ENCODE assay signal across 18 cellular contexts in genomic region chr2:135169900-135170753, GRCh38.
DNase-seq lines count a peak whose midpoint lies in the region; ATAC-seq and TF ChIP-seq lines count a peak whose summit lies in the region.
"Had no signal": no experiment of that assay in that cellular context is flagged by ENCODE, and none has a peak within 500 bp of the region (broad histone marks: within the 10 kb centered on the region; RNA-seq: fewer than 3 reads in every experiment).

No MANE protein-coding gene starts in this region.

- intact Hi-C loops in activated T-helper 2 cell treated with anti-CD3 and anti-CD28 coated beads, Interferon-gamma antibody, Interleukin-2, Interleukin-4, amounts not matched to agents 10 μg/mL and 5 μg/mL and 100 μg/mL, durations not matched to agents 14 hours and 24 hours and 36 hours (cut with micrococcal nuclease): no loop called here

- no peak overlapping the region for H3K27ac Mint-ChIP-seq in activated T-helper 2 cell treated with anti-CD3 and anti-CD28 coated beads, Interferon-gamma antibody, Interleukin-2, Interleukin-4, amounts not matched to agents 10 μg/mL and 5 μg/mL and 100 μg/mL, durations not matched to agents 14 hours and 24 hours and 36 hours
- H3K27ac Mint-ChIP-seq in naive thymus-derived CD8-positive, alpha-beta T cell: peak overlapping the region; percentile 63 to 94 (median 86)
- H3K27ac Mint-ChIP-seq: activated B cell treated with CpG ODN at 0.5 μM for 24 hours, B cell had no signal

- H3K27ac ChIP-seq in MM.1S (ENCODE audit: low read length): peak overlapping the region; percentile 49; the same call in 1 of the 2 replicates
- H3K27ac ChIP-seq: PC-9, prostate gland, SJCRH30, skin epidermis had no signal

- no peaks in the 10 kb centered on the region for H3K27me3 Mint-ChIP-seq in activated T-helper 2 cell treated with anti-CD3 and anti-CD28 coated beads, Interferon-gamma antibody, Interleukin-2, Interleukin-4, amounts not matched to agents 10 μg/mL and 5 μg/mL and 100 μg/mL, durations not matched to agents 14 hours and 24 hours and 36 hours (ENCODE audit: low read depth)
- H3K27me3 Mint-ChIP-seq in naive thymus-derived CD8-positive, alpha-beta T cell: no peaks in the 10 kb centered on the region
- H3K27me3 Mint-ChIP-seq: activated B cell treated with CpG ODN at 0.5 μM for 24 hours, B cell had no signal

- no peaks in the 10 kb centered on the region for H3K9me3 ChIP-seq in MM.1S (replicated peaks; ENCODE audit: insufficient read depth, low read length)
- H3K9me3 ChIP-seq: prostate gland, SJCRH30 had no signal

- H3K9ac ChIP-seq in MM.1S (ENCODE audit: low read length): 0 out of 2 replicates have a peak overlapping the region, but pooled peaks have one; percentile 4

- no peaks in the 10 kb centered on the region for H4K20me1 ChIP-seq in MM.1S (ENCODE audit: insufficient read depth, low read length)

- H3K4me3 Mint-ChIP-seq in activated T-helper 2 cell treated with anti-CD3 and anti-CD28 coated beads, Interferon-gamma antibody, Interleukin-2, Interleukin-4, amounts not matched to agents 10 μg/mL and 5 μg/mL and 100 μg/mL, durations not matched to agents 14 hours and 24 hours and 36 hours (ENCODE audit: low read depth): peak overlapping the region; percentile 45
- H3K4me3 Mint-ChIP-seq in naive thymus-derived CD8-positive, alpha-beta T cell: peak overlapping the region; percentile 43 to 87 (median 66)
- H3K4me3 Mint-ChIP-seq: activated B cell treated with CpG ODN at 0.5 μM for 24 hours, B cell had no signal

- TF ChIP-seq CTCF in MM.1S (IDR thresholded peaks at IDR 0.05; ENCODE audit: low read length): no peak

- no peaks in the 10 kb centered on the region for H3K27me3 ChIP-seq in MM.1S (replicated peaks; ENCODE audit: insufficient read depth, low read length)
- H3K27me3 ChIP-seq: SJCRH30 had no signal

- 0 out of 2 replicates have a peak, but pooled peaks cover 4% of the 10 kb centered on the region for H3F3A ChIP-seq in MM.1S (ENCODE audit: insufficient read depth, low read length)

- H3K36me3 Mint-ChIP-seq in activated T-helper 2 cell treated with anti-CD3 and anti-CD28 coated beads, Interferon-gamma antibody, Interleukin-2, Interleukin-4, amounts not matched to agents 10 μg/mL and 5 μg/mL and 100 μg/mL, durations not matched to agents 14 hours and 24 hours and 36 hours (ENCODE audit: low read depth): peaks cover 56% of the 10 kb centered on the region
- H3K36me3 Mint-ChIP-seq in naive thymus-derived CD8-positive, alpha-beta T cell: peaks cover 0 to 81% (median 24%) of the 10 kb centered on the region in 3 donors

- DNase-seq in NCI-H2081 (lab: John Stamatoyannopoulos, UW) (peak; percentile 5 to 36), NCI-H2081 treated with DMSO at 0.1 percent for 48 hours (lab: John Stamatoyannopoulos, UW) (no peak), MM.1S (peak; percentile 55), T1000 (lab: John Stamatoyannopoulos, UW) (no peak), Kasumi-1 (lab: John Stamatoyannopoulos, UW) (no peak)
- no peak for DNase-seq in activated T-helper 2 cell treated with anti-CD3 and anti-CD28 coated beads, Interferon-gamma antibody, Interleukin-2, Interleukin-4, amounts not matched to agents 10 μg/mL and 5 μg/mL and 100 μg/mL, durations not matched to agents 14 hours and 24 hours and 36 hours (ENCODE audit: low spot score)
- DNase-seq in naive thymus-derived CD8-positive, alpha-beta T cell: peak in 1 of 10 donors; percentile 15
- DNase-seq: 8988T, activated B cell treated with CpG ODN at 0.5 μM for 24 hours, dermis blood vessel endothelial cell, foreskin melanocyte, NCI-H82, PC-9, SJCRH30 had no signal

- H3K9me2 ChIP-seq in MM.1S (replicated peaks; ENCODE audit: insufficient read depth, low read length): no peaks in the 10 kb centered on the region

- peaks cover 9% of the 10 kb centered on the region; the same call in 1 of the 2 replicates for H3K36me3 ChIP-seq in MM.1S (replicated peaks; ENCODE audit: insufficient read depth, low read length)

- peak; percentile 46 to 49 for ATAC-seq in naive thymus-derived CD8-positive, alpha-beta T cell
- no peak for ATAC-seq in HG03175 (IDR thresholded peaks at IDR 0.05; ENCODE audit: unreplicated experiment)

- POLR2A ChIA-PET in naive thymus-derived CD8-positive, alpha-beta T cell (lab: Charles Lee): no interaction called here

- H3K4me1 ChIP-seq in MM.1S (ENCODE audit: low read length): peaks cover 16% of the 10 kb centered on the region
- H3K4me1 ChIP-seq: prostate gland had no signal

- H3K79me2 ChIP-seq in MM.1S (ENCODE audit: low read length): 0 out of 2 replicates have a peak, but pooled peaks cover 3% of the 10 kb centered on the region

- H3K9me3 Mint-ChIP-seq in activated T-helper 2 cell treated with anti-CD3 and anti-CD28 coated beads, Interferon-gamma antibody, Interleukin-2, Interleukin-4, amounts not matched to agents 10 μg/mL and 5 μg/mL and 100 μg/mL, durations not matched to agents 14 hours and 24 hours and 36 hours: no peaks in the 10 kb centered on the region
- peaks cover 0 to 1% (median 0%) of the 10 kb centered on the region in 9 donors for H3K9me3 Mint-ChIP-seq in naive thymus-derived CD8-positive, alpha-beta T cell
- H3K9me3 Mint-ChIP-seq: activated B cell treated with CpG ODN at 0.5 μM for 24 hours had no signal

- peak overlapping the region; percentile 3; the same call in 1 of the 2 replicates for H3K4me3 ChIP-seq in MM.1S (ENCODE audit: low read length)
- H3K4me3 ChIP-seq: PC-9, prostate gland, SJCRH30, skin epidermis had no signal

- H3K4me2 ChIP-seq in MM.1S (ENCODE audit: low read depth, low read length): peak overlapping the region; percentile 51
- H3K4me2 ChIP-seq: PC-9 had no signal

- no peak overlapping the region for H2AFZ ChIP-seq in MM.1S (ENCODE audit: low read length)
- H2AFZ ChIP-seq: PC-9 had no signal

- H3K4me1 Mint-ChIP-seq in activated T-helper 2 cell treated with anti-CD3 and anti-CD28 coated beads, Interferon-gamma antibody, Interleukin-2, Interleukin-4, amounts not matched to agents 10 μg/mL and 5 μg/mL and 100 μg/mL, durations not matched to agents 14 hours and 24 hours and 36 hours (ENCODE audit: low read depth): peaks cover 7% of the 10 kb centered on the region
- H3K4me1 Mint-ChIP-seq in naive thymus-derived CD8-positive, alpha-beta T cell: peaks cover 8 to 36% (median 19%) of the 10 kb centered on the region in 4 donors
- H3K4me1 Mint-ChIP-seq: activated B cell treated with CpG ODN at 0.5 μM for 24 hours, B cell had no signal

Comparison
In these comparisons a context has a peak if more than half of its experiments do, and no peak if none do; other contexts are left out.
1. DNase-seq: peak in NCI-H2081 (2 of 2) and MM.1S (single experiment); none in NCI-H2081 treated with DMSO at 0.1 percent for 48 hours (single experiment), activated T-helper 2 cell treated with anti-CD3 and anti-CD28 coated beads, Interferon-gamma antibody, Interleukin-2, Interleukin-4, amounts not matched to agents 10 μg/mL and 5 μg/mL and 100 μg/mL, durations not matched to agents 14 hours and 24 hours and 36 hours (single experiment), T1000 (single experiment) and Kasumi-1 (0 of 2).